Comparison of ENCODE assay signal across 9 cellular contexts in genomic region chr16:4113358-4114256, GRCh38. TPM values are rescaled to one million over a fixed set of nuclear protein-coding genes. Genes with fewer than 3 reads are reported as not detected.
DNase-seq lines count a peak whose midpoint lies in the region; ATAC-seq and TF ChIP-seq lines count a peak whose summit lies in the region.
"Had no signal": no experiment of that assay in that cellular context is flagged by ENCODE, and none has a peak within 500 bp of the region (broad histone marks: within the 10 kb centered on the region; RNA-seq: fewer than 3 reads in every experiment).

No MANE protein-coding gene starts in this region.

- H3K4me1 ChIP-seq in H9 (ENCODE audit: insufficient read depth, low read length) (no peaks in the 10 kb centered on the region; the same call in 1 of the 2 replicates), rectal smooth muscle tissue (ENCODE audit: control insufficient read depth, insufficient read depth, low read length) (peaks cover 9% of the 10 kb centered on the region)

- no peaks in the 10 kb centered on the region for H3K79me1 ChIP-seq in H9 (ENCODE audit: insufficient read depth, low read depth, low read length, poor library complexity, severe bottlenecking)

- ATAC-seq in GM18870 (IDR thresholded peaks at IDR 0.05; ENCODE audit: unreplicated experiment): no peak
- ATAC-seq: foreskin keratinocyte had no signal

- peak overlapping the region; percentile 67 for H3K4me3 ChIP-seq in fibroblast of villous mesenchyme (ENCODE audit: low read depth, low read length)
- H3K4me3 ChIP-seq in rectal smooth muscle tissue (ENCODE audit: low read length): peak overlapping the region; percentile 72

- H2BK12ac ChIP-seq in H9 (ENCODE audit: insufficient read length, low read depth, low read length): no peak overlapping the region

- no peak overlapping the region for H2AK5ac ChIP-seq in H9 (ENCODE audit: insufficient read length, low read length)

- no peak overlapping the region for H3K56ac ChIP-seq in H9 (ENCODE audit: insufficient read length, low read depth, low read length)

- peak overlapping the region; percentile 16 to 20; a peak in 3 of 5 replicates for H3K4me3 Mint-ChIP-seq in H9

- H3K27ac ChIP-seq in H9 (ENCODE audit: insufficient read length, low read depth, low read length) (no peak overlapping the region), RWPE1 (0 out of 2 replicates have a peak overlapping the region, but pooled peaks have one; percentile 3), rectal smooth muscle tissue (ENCODE audit: low read depth, low read length) (no peak overlapping the region)
- H3K27ac ChIP-seq: foreskin keratinocyte had no signal

- no peak overlapping the region for H2BK15ac ChIP-seq in H9 (ENCODE audit: low read depth, low read length)

- peaks cover 38% of the 10 kb centered on the region for H3K27me3 Mint-ChIP-seq in H9 (ENCODE audit: low read depth)

- H2BK5ac ChIP-seq in H9 (ENCODE audit: insufficient read length, low read length): no peak overlapping the region

- H2BK20ac ChIP-seq in H9 (ENCODE audit: low read depth, low read length, poor library complexity, severe bottlenecking): no peak overlapping the region

- no peak for TF ChIP-seq CTCF in H9 (conservative IDR thresholded peaks at IDR 0.05)
- no peak for TF ChIP-seq CTCF in RWPE1 (conservative IDR thresholded peaks at IDR 0.05; ENCODE audit: low read depth)
- no peak for TF ChIP-seq CTCF in fibroblast of villous mesenchyme (IDR thresholded peaks at IDR 0.05; ENCODE audit: insufficient read depth, low read depth, low read length)

- no peaks in the 10 kb centered on the region for H3K79me2 ChIP-seq in H9 (ENCODE audit: insufficient read depth, low read length)

- WGBS in H9 (ENCODE audit: extremely low coverage, insufficient read length, low lambda C conversion rate): no CpG with 5 or more reads among the region's 34 CpGs

- no peak overlapping the region for H3K4ac ChIP-seq in H9 (ENCODE audit: low read depth, low read length)

- no peak overlapping the region for H3K27ac Mint-ChIP-seq in H9

- no peaks in the 10 kb centered on the region for H3K36me3 ChIP-seq in rectal smooth muscle tissue (ENCODE audit: control insufficient read depth, insufficient read depth, low read length)

- H4K5ac ChIP-seq in H9 (ENCODE audit: insufficient read length, low read depth, low read length): no peak overlapping the region

- H3K9me3 ChIP-seq in H9 (ENCODE audit: control insufficient read depth, low read depth, low read length): no peaks in the 10 kb centered on the region

- peaks cover 29 to 39% of the 10 kb centered on the region in 2 experiments for H3K4me1 Mint-ChIP-seq in H9

- no peak overlapping the region for H3K4me2 ChIP-seq in H9 (ENCODE audit: insufficient read depth, insufficient read length, low read length)

- no peak overlapping the region for H3T11ph ChIP-seq in H9 (ENCODE audit: low read length)

- H3K23ac ChIP-seq in H9 (ENCODE audit: insufficient read length, low read depth, low read length): no peak overlapping the region

- peaks cover 7% of the 10 kb centered on the region for H3K23me2 ChIP-seq in H9 (ENCODE audit: insufficient read length, low read depth, low read length, poor library complexity, severe bottlenecking)

- 0 out of 5 replicates have a peak, but pooled peaks cover 0 to 2% of the 10 kb centered on the region in 2 experiments for H3K9me3 Mint-ChIP-seq in H9

- H3K14ac ChIP-seq in H9 (ENCODE audit: insufficient read depth, low read length): no peak overlapping the region

- H3K18ac ChIP-seq in H9 (ENCODE audit: insufficient read length, low read depth, low read length): no peak overlapping the region

- no peak overlapping the region for H4K8ac ChIP-seq in H9 (replicated peaks; ENCODE audit: insufficient read length, low read depth, low read length)

- H3K9ac ChIP-seq in H9 (ENCODE audit: extremely low read depth, insufficient read length, low read length) (no peak overlapping the region), rectal smooth muscle tissue (ENCODE audit: low read length) (no peak overlapping the region)

- DNase-seq in H9: no peak
- DNase-seq in RWPE1 (ENCODE audit: low spot score): no peak
- no peak for DNase-seq in fibroblast of villous mesenchyme (ENCODE audit: low read depth)
- DNase-seq in GOT3 (lab: John Stamatoyannopoulos, UW): no peak
- DNase-seq in stimulated activated CD4-positive, alpha-beta T cell treated with anti-CD3 and anti-CD28 coated beads, Interleukin-12 subunit alpha, Interleukin-12 subunit beta, amount 100 ng/mL, for 4 hours: no peak
- DNase-seq in NCI-H774 (lab: John Stamatoyannopoulos, UW): no peak
- DNase-seq: foreskin keratinocyte had no signal

- H4K20me1 ChIP-seq in H9 (ENCODE audit: control insufficient read depth, insufficient read depth, insufficient read length): no peaks in the 10 kb centered on the region

- no peak overlapping the region for H2BK120ac ChIP-seq in H9 (ENCODE audit: low read depth, low read length, poor library complexity, severe bottlenecking)

- no peaks in the 10 kb centered on the region; the same call in 1 of the 2 replicates for H3K27me3 ChIP-seq in H9 (ENCODE audit: insufficient read depth, low read length)
- H3K27me3 ChIP-seq in rectal smooth muscle tissue (ENCODE audit: control insufficient read depth, insufficient read depth, low read length): no peaks in the 10 kb centered on the region
- H3K27me3 ChIP-seq: foreskin keratinocyte had no signal

- POLR2A ChIA-PET in RWPE1 (lab: Yijun Ruan, JAX; ENCODE audit: low non-redundant PET): interaction anchor here (0.6 kb wide), 1 partner anchor 62 kb away, joined by 3 read pairs; no protein-coding TSS in a partner anchor

- no peak overlapping the region for H4K91ac ChIP-seq in H9 (ENCODE audit: insufficient read length, low read depth, low read length)

- no peak overlapping the region for H2AFZ ChIP-seq in H9 (ENCODE audit: low read length)

- H3K36me3 Mint-ChIP-seq in H9 (ENCODE audit: insufficient read depth in 1 of 3, low read depth in 3 of 3): peaks cover 0 to 9% (median 2%) of the 10 kb centered on the region in 3 experiments; a peak in 2 of 7 replicates

- CTCF ChIA-PET in RWPE1 (lab: Yijun Ruan, JAX): interaction anchor here (0.6 to 1.3 kb wide), 4 partner anchors 102 to 140 kb away, joined by 3 to 5 read pairs (median 3); no protein-coding TSS in a partner anchor

RNA-seq across cellular contexts. Expression of gene ADCY9, which starts 2.6 kb away (rescaled TPM):
- total RNA-seq in H9 (2021) (4.7 and 5.7 TPM in 2 replicates), fibroblast of villous mesenchyme (38.0 and 44.1 TPM in 2 replicates)
